ENCODE assay signal across 8 cellular contexts in the genomic region with DNA sequence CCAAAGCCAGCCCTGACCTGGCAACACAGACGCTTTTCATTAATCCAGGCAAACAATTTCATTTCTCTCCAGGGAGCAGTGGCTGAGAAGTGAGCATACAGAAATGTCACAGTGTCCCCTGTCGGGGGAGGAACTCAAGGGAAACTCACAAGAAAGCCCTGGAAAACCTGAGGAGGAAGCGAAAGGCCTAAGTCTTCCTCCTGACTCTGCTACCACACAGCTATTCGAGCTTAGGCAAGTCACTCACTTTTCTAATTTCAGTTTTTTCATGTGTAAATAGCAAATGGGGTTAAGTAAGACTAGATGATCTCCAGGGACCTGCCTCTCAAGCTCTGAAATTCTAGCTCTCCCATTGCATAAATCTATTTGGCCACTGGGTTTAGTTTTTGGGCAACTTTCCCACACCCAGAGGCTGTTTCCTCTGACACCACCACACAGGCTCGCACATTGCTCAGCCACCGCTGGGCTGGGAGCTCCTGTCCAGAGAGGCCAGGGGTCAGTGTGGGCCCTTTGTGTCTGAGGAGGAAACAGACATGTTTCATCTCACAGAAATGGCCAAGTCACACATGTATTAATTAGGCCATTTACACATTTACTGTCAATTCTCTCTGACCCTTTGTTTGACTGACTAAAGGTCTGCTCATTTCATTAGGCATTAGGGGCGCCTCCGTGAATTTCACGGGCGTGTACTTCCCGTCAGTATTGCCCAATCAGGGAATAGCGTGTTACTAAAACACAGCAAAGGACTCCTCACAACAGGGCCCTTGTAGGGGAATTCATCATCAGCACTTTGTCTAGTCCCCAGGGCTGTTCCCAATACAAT. TPM values are rescaled to one million over a fixed set of nuclear protein-coding genes. Genes with fewer than 3 reads are reported as not detected.
A peak's percentile ranks its signal among the peaks of the same experiment; 100 is the strongest.
DNase-seq lines count a peak whose midpoint lies in the region; ATAC-seq and TF ChIP-seq lines count a peak whose summit lies in the region.

No MANE protein-coding gene starts in this region.

- peak overlapping the region; percentile 54 for H3K27ac Mint-ChIP-seq in stimulated activated memory B cell treated with anti-CD40 and anti-IgM and Interleukin-4, amounts not matched to agents 10 μg/mL and 1 μg/mL and 100 μg/mL, for 72 hours

- H3K4me3 ChIP-seq in astrocyte of the cerebellum (ENCODE audit: low read depth, low read length): no peak overlapping the region

- no peak overlapping the region for H3K4me3 Mint-ChIP-seq in stimulated activated memory B cell treated with anti-CD40 and anti-IgM and Interleukin-4, amounts not matched to agents 10 μg/mL and 1 μg/mL and 100 μg/mL, for 72 hours

- peaks cover 37% of the 10 kb centered on the region for H3K4me1 Mint-ChIP-seq in stimulated activated memory B cell treated with anti-CD40 and anti-IgM and Interleukin-4, amounts not matched to agents 10 μg/mL and 1 μg/mL and 100 μg/mL, for 72 hours

- peaks cover 75% of the 10 kb centered on the region for H3K36me3 Mint-ChIP-seq in stimulated activated memory B cell treated with anti-CD40 and anti-IgM and Interleukin-4, amounts not matched to agents 10 μg/mL and 1 μg/mL and 100 μg/mL, for 72 hours

- in situ Hi-C loops in astrocyte of the cerebellum (cut with HindIII; ENCODE audit: low sequenced_read_pairs): no loop called here

- no peaks in the 10 kb centered on the region for H3K9me3 Mint-ChIP-seq in stimulated activated memory B cell treated with anti-CD40 and anti-IgM and Interleukin-4, amounts not matched to agents 10 μg/mL and 1 μg/mL and 100 μg/mL, for 72 hours

- TF ChIP-seq CTCF in astrocyte of the cerebellum (IDR thresholded peaks at IDR 0.05; ENCODE audit: low read depth, low read length, missing control alignments): peak; percentile 23

- peak; percentile 99 for DNase-seq in EH (ENCODE audit: low read depth)
- DNase-seq in LHCN-M2 (ENCODE audit: low read depth): peak; percentile 99
- DNase-seq in astrocyte of the cerebellum (ENCODE audit: low read depth): peak; percentile 95
- DNase-seq in iris pigment epithelial cell (ENCODE audit: low read depth): peak; percentile 99
- no peak for DNase-seq in NK-92 treated with Interleukin-12 subunit alpha and Interleukin-12 subunit beta, amount 100 ng/mL, for 24 hours (lab: John Stamatoyannopoulos, UW)

- peak; percentile 39 for ATAC-seq in stimulated activated memory B cell treated with anti-CD40 and anti-IgM and Interleukin-4, amounts not matched to agents 10 μg/mL and 1 μg/mL and 100 μg/mL, for 72 hours
- ATAC-seq in HG03045 (IDR thresholded peaks at IDR 0.05; ENCODE audit: unreplicated experiment) (no peak), HG03565 (IDR thresholded peaks at IDR 0.05; ENCODE audit: unreplicated experiment) (no peak)

- H3K27me3 Mint-ChIP-seq in stimulated activated memory B cell treated with anti-CD40 and anti-IgM and Interleukin-4, amounts not matched to agents 10 μg/mL and 1 μg/mL and 100 μg/mL, for 72 hours: no peaks in the 10 kb centered on the region

RNA-seq across cellular contexts. Expression of a gene that starts 9.8 kb away (rescaled TPM):
- 19.2 and 22.0 TPM in 2 replicates for total RNA-seq in LHCN-M2 (2014; rRNA removed)
- 64.2 TPM for polyA plus RNA-seq in LHCN-M2 (2012)
